13 cellular contexts compared by ENCODE assay signal in the genomic region with DNA sequence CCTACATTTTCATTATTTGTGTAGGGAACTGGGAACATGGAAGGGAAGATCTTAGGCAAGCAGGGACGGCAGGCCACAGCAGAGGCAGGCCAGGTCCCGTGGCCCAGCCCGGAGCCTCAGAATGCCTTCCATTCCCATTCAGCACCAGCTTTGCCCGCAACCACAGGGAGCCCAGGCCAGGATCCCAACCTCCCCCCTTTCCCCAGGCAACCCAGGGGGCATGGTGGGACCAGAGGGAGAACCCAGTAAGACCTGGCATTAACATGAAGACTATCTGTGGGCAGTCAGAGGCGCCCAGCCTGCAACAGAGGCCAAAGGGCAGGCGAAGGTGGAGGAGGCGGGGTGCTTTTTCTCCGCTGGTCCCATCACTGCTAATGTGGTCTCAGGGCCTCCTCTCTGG.
DNase-seq lines count a peak whose midpoint lies in the region; ATAC-seq and TF ChIP-seq lines count a peak whose summit lies in the region.
"Had no signal": no experiment of that assay in that cellular context is flagged by ENCODE, and none has a peak within 500 bp of the region (broad histone marks: within the 10 kb centered on the region; RNA-seq: fewer than 3 reads in every experiment).

No MANE protein-coding gene starts in this region.

- H3K4me2 ChIP-seq in osteoblast (ENCODE audit: insufficient read depth, low read length), result no peak overlapping the region

- H4K20me1 ChIP-seq in osteoblast (ENCODE audit: insufficient read depth, low read length), result peaks cover 2% of the 10 kb centered on the region

- H3K4me1 Mint-ChIP-seq in CD14-positive monocyte, result peaks cover 4% of the 10 kb centered on the region
- H3K4me1 Mint-ChIP-seq in effector memory CD8-positive, alpha-beta T cell (ENCODE audit: low read depth in 2 of 2), result peaks cover 11 to 15% of the 10 kb centered on the region in 2 donors
- H3K4me1 Mint-ChIP-seq in stimulated activated naive B cell treated with anti-CD40 and anti-IgM and Interleukin-4, amounts not matched to agents 10 μg/mL and 1 μg/mL and 100 μg/mL, for 72 hours, result peaks cover 6 to 15% of the 10 kb centered on the region in 2 donors
- H3K4me1 Mint-ChIP-seq: activated CD4-positive, alpha-beta memory T cell treated with anti-CD3 and anti-CD28 coated beads, Interleukin-2, amount 10 ng/mL, durations not matched to agents 7 days and 5 days had no signal

- H3K27ac ChIP-seq in HUES64 (ENCODE audit: low read depth, low read length), result no peak overlapping the region
- no peak overlapping the region for H3K27ac ChIP-seq in osteoblast (ENCODE audit: low read depth, low read length)
- H3K27ac ChIP-seq: adrenal gland, heart right ventricle, HL-60 had no signal

- H3K4me3 ChIP-seq in HUES64 (ENCODE audit: low read length), result peak overlapping the region; percentile 41
- no peak overlapping the region for H3K4me3 ChIP-seq in osteoblast (ENCODE audit: insufficient read depth, low read length)

- H3K27ac Mint-ChIP-seq in CD14-positive monocyte, result no peak overlapping the region
- no peak overlapping the region for H3K27ac Mint-ChIP-seq in effector memory CD8-positive, alpha-beta T cell
- H3K27ac Mint-ChIP-seq in stimulated activated naive B cell treated with anti-CD40 and anti-IgM and Interleukin-4, amounts not matched to agents 10 μg/mL and 1 μg/mL and 100 μg/mL, for 72 hours, result no peak overlapping the region
- H3K27ac Mint-ChIP-seq: activated CD4-positive, alpha-beta memory T cell treated with anti-CD3 and anti-CD28 coated beads, Interleukin-2, amount 10 ng/mL, durations not matched to agents 7 days and 5 days; endodermal cell had no signal

- no peak for ATAC-seq in effector memory CD8-positive, alpha-beta T cell (replicated peaks)
- ATAC-seq in HG03139 (IDR thresholded peaks at IDR 0.05; ENCODE audit: unreplicated experiment), result no peak
- ATAC-seq in stimulated activated naive B cell treated with anti-CD40 and anti-IgM and Interleukin-4, amounts not matched to agents 10 μg/mL and 1 μg/mL and 100 μg/mL, for 72 hours (replicated peaks), result no peak

- H3K36me3 Mint-ChIP-seq in CD14-positive monocyte, result peaks cover 0 to 3% of the 10 kb centered on the region in 2 donors
- no peaks in the 10 kb centered on the region for H3K36me3 Mint-ChIP-seq in effector memory CD8-positive, alpha-beta T cell (ENCODE audit: insufficient read depth)
- no peaks in the 10 kb centered on the region for H3K36me3 Mint-ChIP-seq in stimulated activated naive B cell treated with anti-CD40 and anti-IgM and Interleukin-4, amounts not matched to agents 10 μg/mL and 1 μg/mL and 100 μg/mL, for 72 hours

- peak overlapping the region in 1 of 2 donors; percentile 61 for H3K4me3 Mint-ChIP-seq in CD14-positive monocyte
- peak overlapping the region; percentile 68 to 70 for H3K4me3 Mint-ChIP-seq in effector memory CD8-positive, alpha-beta T cell
- peak overlapping the region in 1 of 2 donors; percentile 25 for H3K4me3 Mint-ChIP-seq in stimulated activated naive B cell treated with anti-CD40 and anti-IgM and Interleukin-4, amounts not matched to agents 10 μg/mL and 1 μg/mL and 100 μg/mL, for 72 hours
- H3K4me3 Mint-ChIP-seq: activated CD4-positive, alpha-beta memory T cell treated with anti-CD3 and anti-CD28 coated beads, Interleukin-2, amount 10 ng/mL, durations not matched to agents 7 days and 5 days had no signal

- peaks cover 51 to 70% (median 56%) of the 10 kb centered on the region in 3 donors for H3K27me3 Mint-ChIP-seq in CD14-positive monocyte (ENCODE audit: low read depth in 3 of 3)
- H3K27me3 Mint-ChIP-seq in effector memory CD8-positive, alpha-beta T cell, result peaks cover 72 to 89% of the 10 kb centered on the region in 2 donors
- peaks cover 63 to 64% of the 10 kb centered on the region in 2 donors for H3K27me3 Mint-ChIP-seq in stimulated activated naive B cell treated with anti-CD40 and anti-IgM and Interleukin-4, amounts not matched to agents 10 μg/mL and 1 μg/mL and 100 μg/mL, for 72 hours

- H3K9me3 ChIP-seq in HUES64 (ENCODE audit: insufficient read depth, low read depth, low read length) (no peaks in the 10 kb centered on the region), osteoblast (ENCODE audit: low read depth, low read length) (no peaks in the 10 kb centered on the region)
- H3K9me3 ChIP-seq: adrenal gland, heart right ventricle had no signal

- H3K36me3 ChIP-seq in HUES64 (ENCODE audit: insufficient read depth, low read length), result no peaks in the 10 kb centered on the region
- H3K36me3 ChIP-seq in osteoblast (ENCODE audit: insufficient read depth, low read length), result no peaks in the 10 kb centered on the region
- H3K36me3 ChIP-seq: adrenal gland, heart right ventricle had no signal

- TF ChIP-seq CTCF in CD14-positive monocyte (IDR thresholded peaks at IDR 0.05) (no peak), osteoblast (IDR thresholded peaks at IDR 0.05; ENCODE audit: extremely low read depth, low read depth, low read length) (no peak)

- no peaks in the 10 kb centered on the region for H3K79me2 ChIP-seq in osteoblast (ENCODE audit: insufficient read depth, low read length)

- WGBS in HUES64, result 90% methylated on average over 8 of the region's 8 CpGs

- H3K9me3 Mint-ChIP-seq in CD14-positive monocyte, result peaks cover 0 to 4% (median 0%) of the 10 kb centered on the region in 7 donors
- H3K9me3 Mint-ChIP-seq in effector memory CD8-positive, alpha-beta T cell, result peaks cover 0 to 2% of the 10 kb centered on the region in 2 donors
- H3K9me3 Mint-ChIP-seq in stimulated activated naive B cell treated with anti-CD40 and anti-IgM and Interleukin-4, amounts not matched to agents 10 μg/mL and 1 μg/mL and 100 μg/mL, for 72 hours, result no peaks in the 10 kb centered on the region
- H3K9me3 Mint-ChIP-seq: activated CD4-positive, alpha-beta memory T cell treated with anti-CD3 and anti-CD28 coated beads, Interleukin-2, amount 10 ng/mL, durations not matched to agents 7 days and 5 days; endodermal cell had no signal

- H3K4me1 ChIP-seq in HUES64 (ENCODE audit: insufficient read depth, low read length), result peaks cover 17% of the 10 kb centered on the region
- peaks cover 14% of the 10 kb centered on the region for H3K4me1 ChIP-seq in osteoblast (ENCODE audit: insufficient read depth, low read length)

- no peak overlapping the region for H2AFZ ChIP-seq in osteoblast (ENCODE audit: low read length)

- H3K27me3 ChIP-seq in HUES64 (ENCODE audit: insufficient read depth, low read length) (peaks cover 58% of the 10 kb centered on the region), osteoblast (ENCODE audit: insufficient read depth, low read length) (peaks cover 47% of the 10 kb centered on the region)

- H3K9ac ChIP-seq in HUES64 (ENCODE audit: low read depth, low read length), result 0 out of 2 replicates have a peak overlapping the region, but pooled peaks have one; percentile 7

- intact Hi-C loops in CD14-positive monocyte (cut with micrococcal nuclease), result loop anchor here (5.0 to 10.0 kb wide), 3 partner anchors 700 to 930 kb away; a partner anchor contains a TSS

- peak; percentile 33 for DNase-seq in CD14-positive monocyte (ENCODE audit: low spot score)
- DNase-seq in effector memory CD8-positive, alpha-beta T cell, result no peak
- peak; percentile 46 for DNase-seq in osteoblast (ENCODE audit: insufficient read length, low spot score, missing footprints)
- no peak for DNase-seq in NCI-H2171 treated with DMSO at 0.1 percent for 48 hours (lab: John Stamatoyannopoulos, UW)
- DNase-seq in stimulated activated naive B cell treated with anti-CD40 and anti-IgM and Interleukin-4, amounts not matched to agents 10 μg/mL and 1 μg/mL and 100 μg/mL, for 72 hours, result no peak
- no peak for DNase-seq in HCEC 1CT

Comparison
In these comparisons a context has a peak if more than half of its experiments do, and no peak if none do; other contexts are left out.
1. DNase-seq: peak in CD14-positive monocyte (single experiment) and osteoblast (single experiment); none in effector memory CD8-positive, alpha-beta T cell (0 of 3), NCI-H2171 treated with DMSO at 0.1 percent for 48 hours (single experiment), stimulated activated naive B cell treated with anti-CD40 and anti-IgM and Interleukin-4, amounts not matched to agents 10 μg/mL and 1 μg/mL and 100 μg/mL, for 72 hours (single experiment) and HCEC 1CT (single experiment).